ENCODE assay signal across 1 cellular context in genomic region chr1:153922076-153922837, GRCh38.
A peak's percentile ranks its signal among the peaks of the same experiment; 100 is the strongest.
TF ChIP-seq lines count a peak whose summit lies in the region.

No MANE protein-coding gene starts in this region.

TF ChIP-seq in GM12878, 131 proteins besides CTCF, POLR2A, EP300 and RAD21:
- TF ChIP-seq NRF1 (conservative IDR thresholded peaks at IDR 0.05; ENCODE audit: low read depth, low read length) (no peak), ZNF384 (IDR thresholded peaks at IDR 0.05; ENCODE audit: borderline replicate concordance, low read depth, low read length) (0 out of 2 replicates have a peak, but pooled peaks have one; percentile 12), NFIC (IDR thresholded peaks at IDR 0.05; ENCODE audit: low read depth, low read length) (no peak), MLLT1 (IDR thresholded peaks at IDR 0.05) (0 out of 2 replicates have a peak, but pooled peaks have one; percentile 30), RUNX3 (IDR thresholded peaks at IDR 0.05; ENCODE audit: low read length) (no peak), EGR1 (IDR thresholded peaks at IDR 0.05; ENCODE audit: borderline replicate concordance in 1 of 2, low read depth in 2 of 2, low read length in 2 of 2) (peak in 1 of 2 experiments; percentile 83; a peak in 2 of 3 replicates), NKRF (conservative IDR thresholded peaks at IDR 0.05) (peak; percentile 54; the same call in 1 of the 2 replicates), IKZF1 (conservative IDR thresholded peaks at IDR 0.05) (0 out of 2 replicates have a peak, but pooled peaks have one; percentile 6), TCF12 (IDR thresholded peaks at IDR 0.05; ENCODE audit: low read depth, low read length) (peak; percentile 54; the same call in 1 of the 2 replicates), YY1 (IDR thresholded peaks at IDR 0.05; ENCODE audit: low read depth, low read length) (peak; percentile 22; the same call in 1 of the 2 replicates), ZBED1 (IDR thresholded peaks at IDR 0.05; ENCODE audit: borderline replicate concordance) (no peak), SMARCA5 (IDR thresholded peaks at IDR 0.05) (0 out of 2 replicates have a peak, but pooled peaks have one; percentile 31)
TF ChIP-seq in GM12878: peak in this region for 8.
